9 cellular contexts compared by ENCODE assay signal in genomic region chr12:108884116-108885012, GRCh38. TPM values are rescaled to one million over a fixed set of nuclear protein-coding genes. Genes with fewer than 3 reads are reported as not detected.
DNase-seq lines count a peak whose midpoint lies in the region; ATAC-seq, FAIRE-seq and TF ChIP-seq lines count a peak whose summit lies in the region.
"Had no signal": no experiment of that assay in that cellular context is flagged by ENCODE, and none has a peak within 500 bp of the region (broad histone marks: within the 10 kb centered on the region; RNA-seq: fewer than 3 reads in every experiment).

No MANE protein-coding gene starts in this region.

- H3K4me3 ChIP-seq in Caco-2 (ENCODE audit: low read depth, low read length) (no peak overlapping the region), Karpas-422 (ENCODE audit: low read length) (no peak overlapping the region), astrocyte of the spinal cord (ENCODE audit: low read depth, low read length) (no peak overlapping the region), kidney (ENCODE audit: low read length in 2 of 2) (no peak overlapping the region)

- no peaks in the 10 kb centered on the region for H3K27me3 ChIP-seq in Caco-2 (replicated peaks; ENCODE audit: control insufficient read depth, insufficient read depth, low read length)
- no peaks in the 10 kb centered on the region for H3K27me3 ChIP-seq in Karpas-422 (ENCODE audit: low read length)

- no peaks in the 10 kb centered on the region for H4K20me1 ChIP-seq in Karpas-422 (ENCODE audit: insufficient read depth, low read depth, low read length)

- FAIRE-seq in kidney (lab: Jason Lieb, UNC) = no peak

- no peak overlapping the region for H3K27ac Mint-ChIP-seq in Caco-2 (ENCODE audit: unreplicated experiment)

- H3K4me2 ChIP-seq in Karpas-422 (ENCODE audit: low read depth, low read length, poor library complexity, severe bottlenecking) = no peak overlapping the region

- no peaks in the 10 kb centered on the region for H3K27me3 Mint-ChIP-seq in Caco-2 (ENCODE audit: insufficient read depth, unreplicated experiment)

- H3K36me3 Mint-ChIP-seq in Caco-2 (ENCODE audit: insufficient read depth, unreplicated experiment) = no peaks in the 10 kb centered on the region

- H3K9ac ChIP-seq in Karpas-422 (ENCODE audit: low read length) = no peak overlapping the region
- H3K9ac ChIP-seq in kidney (ENCODE audit: low read length in 2 of 2) = no peak overlapping the region

- peak; percentile 41 to 67 for TF ChIP-seq CTCF in Caco-2 (IDR thresholded peaks at IDR 0.05; ENCODE audit: insufficient read depth in 1 of 2, low read depth in 1 of 2, low read length in 1 of 2, severe bottlenecking in 1 of 2, unreplicated experiment in 1 of 2)
- TF ChIP-seq CTCF in astrocyte of the spinal cord (IDR thresholded peaks at IDR 0.05; ENCODE audit: low read depth, low read length) = peak; percentile 59
- peak; percentile 37 for TF ChIP-seq CTCF in kidney (IDR thresholded peaks at IDR 0.05; ENCODE audit: borderline replicate concordance, extremely low read depth, insufficient read depth)

- no TSS peak for BruUV-seq in Caco-2 (replicated peaks; lab: Mats Ljungman, UMichigan)

- H3K9me2 ChIP-seq in Karpas-422 (replicated peaks; ENCODE audit: insufficient read depth, low read length) = no peaks in the 10 kb centered on the region

- CTCF ChIA-PET in Caco-2 (lab: Charles Lee) = interaction anchor here (0.5 to 2.0 kb wide), 6 partner anchors 15 to 208 kb away, joined by 3 to 9 read pairs (median 3); partner anchors contain the start of gene SSH1

- DNase-seq in Caco-2 (peak; percentile 55 to 60), Karpas-422 (peak; percentile 91), T-helper 9 cell (peak; percentile 59), astrocyte of the spinal cord (ENCODE audit: low read depth, low spot score) (no peak), kidney (no peak), left lobe of liver (ENCODE audit: low spot score) (no peak)
- DNase-seq in stimulated activated CD8-positive, alpha-beta memory T cell treated with anti-CD3 and anti-CD28 coated beads, Interleukin-15, amount 100 ng/mL, for 48 hours (ENCODE audit: low read depth in 2 of 2) = peak; percentile 33 to 37

- H3K4me1 Mint-ChIP-seq in Caco-2 (ENCODE audit: low read depth, unreplicated experiment) = no peaks in the 10 kb centered on the region

- H3K79me2 ChIP-seq in Karpas-422 (ENCODE audit: low read length) = no peaks in the 10 kb centered on the region

- intact Hi-C loops in Caco-2 (cut with micrococcal nuclease; ENCODE audit: unreplicated experiment) (loop anchor here (1.0 kb wide), 1 partner anchor 67 kb away; no protein-coding TSS in a partner anchor), kidney (cut with DNase I) (no loop called here)

- ATAC-seq in HG03460 (IDR thresholded peaks at IDR 0.05; ENCODE audit: unreplicated experiment) (no peak), left lobe of liver (no peak)

- POLR2A ChIA-PET in Caco-2 (lab: Charles Lee) = no interaction called here

- in situ Hi-C loops in astrocyte of the spinal cord (cut with HindIII; ENCODE audit: low sequenced_read_pairs) = no loop called here

- no peaks in the 10 kb centered on the region for H3K4me1 ChIP-seq in Caco-2
- H3K4me1 ChIP-seq in Karpas-422 (ENCODE audit: low read length) = 0 out of 2 replicates have a peak, but pooled peaks cover 3% of the 10 kb centered on the region
- H3K4me1 ChIP-seq in kidney (ENCODE audit: control insufficient read depth in 1 of 2, insufficient read depth in 1 of 2, low read depth in 1 of 2, low read length in 2 of 2) = peaks cover 4 to 26% of the 10 kb centered on the region in 2 donors

- H3K9me3 Mint-ChIP-seq in Caco-2 (ENCODE audit: unreplicated experiment) = no peaks in the 10 kb centered on the region

- no peak overlapping the region for H3K4me3 Mint-ChIP-seq in Caco-2 (ENCODE audit: unreplicated experiment)

- no peak overlapping the region for H2AFZ ChIP-seq in Karpas-422 (ENCODE audit: low read length)

- H3K9me3 ChIP-seq in Caco-2 = no peaks in the 10 kb centered on the region
- H3K9me3 ChIP-seq in Karpas-422 (ENCODE audit: low read length) = no peaks in the 10 kb centered on the region
- H3K9me3 ChIP-seq in kidney (ENCODE audit: control insufficient read depth in 1 of 2, low read length in 2 of 2) = no peaks in the 10 kb centered on the region

- no peaks in the 10 kb centered on the region for H3K36me3 ChIP-seq in Caco-2 (ENCODE audit: control insufficient read depth, insufficient read depth, low read length)
- no peaks in the 10 kb centered on the region for H3K36me3 ChIP-seq in Karpas-422 (ENCODE audit: insufficient read depth, low read length)
- H3K36me3 ChIP-seq in kidney (ENCODE audit: control insufficient read depth in 1 of 2, insufficient read depth in 2 of 2, low read length in 2 of 2) = no peaks in the 10 kb centered on the region

- H3K27ac ChIP-seq in Karpas-422 (ENCODE audit: low read length) = no peak overlapping the region
- H3K27ac ChIP-seq in kidney (ENCODE audit: low read depth in 2 of 2, low read length in 2 of 2) = no peak overlapping the region

RNA-seq across cellular contexts. Expression of gene DAO, which starts 4.5 kb away (rescaled TPM):
- not detected in 2 replicates for total RNA-seq in Caco-2 (2022)
- not detected in 2 replicates for total RNA-seq in Karpas-422 (2014; rRNA removed; shearing (Covaris generic); ENCODE audit: low replicate concordance)
- total RNA-seq in kidney = 0.41 TPM
- 50.4 TPM for polyA plus RNA-seq in kidney (ENCODE audit: insufficient read depth, low read depth, low replicate concordance)
- total RNA-seq in left lobe of liver = 65.3 TPM
- total RNA-seq: temporal lobe had no signal

RNA-seq across cellular contexts. Expression of gene SSH1, which starts 27.0 kb away (rescaled TPM):
- total RNA-seq in Caco-2 (2022) (26.0 and 27.7 TPM in 2 replicates), kidney (32.5 TPM), left lobe of liver (18.9 TPM)
- 7.9 and 9.5 TPM in 2 replicates for total RNA-seq in Karpas-422 (2014; rRNA removed; shearing (Covaris generic); ENCODE audit: low replicate concordance)
- polyA plus RNA-seq in kidney (ENCODE audit: insufficient read depth, low read depth, low replicate concordance) = 3.6 TPM

Comparison
In these comparisons a context has a peak if more than half of its experiments do, and no peak if none do; other contexts are left out.
1. DNase-seq: peak in Caco-2 (2 of 2), Karpas-422 (single experiment), T-helper 9 cell (single experiment) and stimulated activated CD8-positive, alpha-beta memory T cell treated with anti-CD3 and anti-CD28 coated beads, Interleukin-15, amount 100 ng/mL, for 48 hours (2 of 2); none in astrocyte of the spinal cord (single experiment), kidney (single experiment) and left lobe of liver (single experiment).
2. RNA of gene DAO, which starts 4.5 kb away (total RNA-seq): 65.3 TPM in left lobe of liver (single experiment); 0.41 TPM in kidney (single experiment), not detected in Caco-2 and not detected in Karpas-422; every median in the first group is over 10 times any median in the second.
3. Peak in every context shown above with its lines, with median percentiles within 50 percentile points of each other: CTCF ChIP-seq.